In genomic region chr9:121318631-121319393, GRCh38 we compare ENCODE assay signal across 19 cellular contexts. TPM values are rescaled to one million over a fixed set of nuclear protein-coding genes. Genes with fewer than 3 reads are reported as not detected.
DNase-seq lines count a peak whose midpoint lies in the region; TF ChIP-seq lines count a peak whose summit lies in the region.
"Had no signal": no experiment of that assay in that cellular context is flagged by ENCODE, and none has a peak within 500 bp of the region (broad histone marks: within the 10 kb centered on the region; RNA-seq: fewer than 3 reads in every experiment).

No MANE protein-coding gene starts in this region.

- no peak overlapping the region for H3K27ac ChIP-seq in HEK293 (ENCODE audit: extremely low read depth, low read depth, low read length)
- peak overlapping the region; percentile 86 for H3K27ac ChIP-seq in subcutaneous abdominal adipose tissue (ENCODE audit: low read depth, low read length)

- H3K4me3 Mint-ChIP-seq in dendritic cell treated with granulocyte-macrophage colony-stimulating factor and Interleukin-4, amounts not matched to agents 40 ng/mL and 50 ng/mL, for 4 days: no peak overlapping the region
- H3K4me3 Mint-ChIP-seq in neural crest cell: no peak overlapping the region
- H3K4me3 Mint-ChIP-seq: activated naive CD4-positive, alpha-beta T cell treated with anti-CD3 and anti-CD28 coated beads, Interleukin-2, amount 10 ng/mL, durations not matched to agents 7 days and 5 days; nephron had no signal

- no peaks in the 10 kb centered on the region for H3K9me3 Mint-ChIP-seq in dendritic cell treated with granulocyte-macrophage colony-stimulating factor and Interleukin-4, amounts not matched to agents 40 ng/mL and 50 ng/mL, for 4 days
- H3K9me3 Mint-ChIP-seq in neural crest cell: peaks cover 3% of the 10 kb centered on the region
- H3K9me3 Mint-ChIP-seq: activated naive CD4-positive, alpha-beta T cell treated with anti-CD3 and anti-CD28 coated beads, Interleukin-2, amount 10 ng/mL, durations not matched to agents 7 days and 5 days; nephron had no signal

- POLR2A ChIA-PET in HEK293 (lab: Yijun Ruan, JAX): interaction anchor here (0.7 kb wide), 1 partner anchor 180 kb away, joined by 4 read pairs; no protein-coding TSS in a partner anchor

- H3K9ac ChIP-seq in subcutaneous abdominal adipose tissue (ENCODE audit: low read length in 5 of 5): peak overlapping the region in 1 of 5 donors; percentile 24

- H3K36me3 ChIP-seq in HEK293 (ENCODE audit: control insufficient read depth in 2 of 2, insufficient read depth in 1 of 2, low read length in 2 of 2) (peaks cover 0 to 29% of the 10 kb centered on the region in 2 experiments; a peak in 1 of 3 replicates), subcutaneous abdominal adipose tissue (ENCODE audit: control insufficient read depth in 5 of 5, insufficient read depth in 5 of 5, low read length in 5 of 5) (peaks cover 22 to 95% (median 81%) of the 10 kb centered on the region in 5 donors)

- no peaks in the 10 kb centered on the region for H3K4me1 ChIP-seq in HEK293 (ENCODE audit: control insufficient read depth, insufficient read depth, low read length)
- peaks cover 12 to 82% (median 67%) of the 10 kb centered on the region in 5 donors for H3K4me1 ChIP-seq in subcutaneous abdominal adipose tissue (ENCODE audit: control insufficient read depth in 5 of 5, insufficient read depth in 5 of 5, low read length in 5 of 5)

- H3K27me3 Mint-ChIP-seq in dendritic cell treated with granulocyte-macrophage colony-stimulating factor and Interleukin-4, amounts not matched to agents 40 ng/mL and 50 ng/mL, for 4 days: no peaks in the 10 kb centered on the region
- H3K27me3 Mint-ChIP-seq in neural crest cell (ENCODE audit: low read depth): no peaks in the 10 kb centered on the region
- H3K27me3 Mint-ChIP-seq: activated naive CD4-positive, alpha-beta T cell treated with anti-CD3 and anti-CD28 coated beads, Interleukin-2, amount 10 ng/mL, durations not matched to agents 7 days and 5 days had no signal

- H3K36me3 Mint-ChIP-seq in dendritic cell treated with granulocyte-macrophage colony-stimulating factor and Interleukin-4, amounts not matched to agents 40 ng/mL and 50 ng/mL, for 4 days (ENCODE audit: low read depth): peaks cover 96% of the 10 kb centered on the region
- peaks cover 6% of the 10 kb centered on the region for H3K36me3 Mint-ChIP-seq in neural crest cell (ENCODE audit: low read depth)

- no peak for TF ChIP-seq CTCF in HEK293 (tag by site-specific recombination; IDR thresholded peaks at IDR 0.05)
- TF ChIP-seq CTCF in neural crest cell (conservative IDR thresholded peaks at IDR 0.05): no peak

- DNase-seq in neural crest cell (ENCODE audit: low read depth, low spot score): no peak
- DNase-seq in NCI-H2029 treated with DMSO at 0.1 percent for 48 hours (lab: John Stamatoyannopoulos, UW): no peak
- DNase-seq in OCI-M2 (lab: John Stamatoyannopoulos, UW; ENCODE audit: unreplicated experiment): no peak
- no peak for DNase-seq in stimulated activated CD4-positive, alpha-beta T cell treated with anti-CD3 and anti-CD28 coated beads, Interleukin-2, amount 100 ng/mL, for 48 hours
- no peak for DNase-seq in NCI-H510A (lab: John Stamatoyannopoulos, UW)
- DNase-seq: activated CD4-positive, CD25-positive, alpha-beta regulatory T cell treated with anti-CD3 and anti-CD28 coated beads, Interleukin-2, amount 50 U/mL, for 72 hours; activated CD8-positive, alpha-beta memory T cell treated with anti-CD3 and anti-CD28 coated beads, Interleukin-2, amount 50 U/mL, for 48 hours; activated naive CD4-positive, alpha-beta T cell treated with anti-CD3 and anti-CD28 coated beads, Interleukin-2, amount 10 ng/mL, durations not matched to agents 7 days and 5 days; effector memory CD4-positive, alpha-beta T cell; GDM1; KBM-7; left lung; NCI-H1105 treated with DMSO at 0.1 percent for 48 hours; NK-92 treated with Interleukin-12 subunit alpha and Interleukin-12 subunit beta, amount 100 ng/mL, for 24 hours; T-helper 9 cell had no signal

- H3K27me3 ChIP-seq in subcutaneous abdominal adipose tissue (ENCODE audit: control insufficient read depth in 5 of 5, insufficient read depth in 4 of 5, low read length in 5 of 5): no peaks in the 10 kb centered on the region
- H3K27me3 ChIP-seq: left lung had no signal

- H3K9me3 ChIP-seq in HEK293 (ENCODE audit: control insufficient read depth, insufficient read depth, low read depth, low read length) (no peaks in the 10 kb centered on the region), subcutaneous abdominal adipose tissue (ENCODE audit: control insufficient read depth in 5 of 5, low read length in 5 of 5) (no peaks in the 10 kb centered on the region)
- H3K9me3 ChIP-seq: left lung had no signal

- CTCF ChIA-PET in HEK293 (lab: Yijun Ruan, JAX): interaction anchor here (0.5 to 7.5 kb wide), 48 partner anchors 9 to 570 kb away, joined by 3 to 236 read pairs (median 8); partner anchors contain the start of genes GSN and RAB14

- H3K4me3 ChIP-seq in HEK293 (ENCODE audit: low read depth, low read length): no peak overlapping the region
- no peak overlapping the region for H3K4me3 ChIP-seq in subcutaneous abdominal adipose tissue (ENCODE audit: low read depth in 1 of 5, low read length in 5 of 5)
- H3K4me3 ChIP-seq: left lung had no signal

- peak overlapping the region; percentile 39 for H3K27ac Mint-ChIP-seq in dendritic cell treated with granulocyte-macrophage colony-stimulating factor and Interleukin-4, amounts not matched to agents 40 ng/mL and 50 ng/mL, for 4 days
- peak overlapping the region; percentile 81 for H3K27ac Mint-ChIP-seq in neural crest cell (ENCODE audit: unreplicated experiment)
- H3K27ac Mint-ChIP-seq: activated naive CD4-positive, alpha-beta T cell treated with anti-CD3 and anti-CD28 coated beads, Interleukin-2, amount 10 ng/mL, durations not matched to agents 7 days and 5 days had no signal

- intact Hi-C loops in dendritic cell treated with granulocyte-macrophage colony-stimulating factor and Interleukin-4, amounts not matched to agents 40 ng/mL and 50 ng/mL, for 4 days (cut with micrococcal nuclease): no loop called here

- H3K4me1 Mint-ChIP-seq in dendritic cell treated with granulocyte-macrophage colony-stimulating factor and Interleukin-4, amounts not matched to agents 40 ng/mL and 50 ng/mL, for 4 days (ENCODE audit: low read depth): peaks cover 29% of the 10 kb centered on the region
- no peaks in the 10 kb centered on the region for H3K4me1 Mint-ChIP-seq in neural crest cell

TF ChIP-seq in HEK293, 187 proteins besides CTCF, POLR2A, EP300 and RAD21:
- TF ChIP-seq, protein P1, sequence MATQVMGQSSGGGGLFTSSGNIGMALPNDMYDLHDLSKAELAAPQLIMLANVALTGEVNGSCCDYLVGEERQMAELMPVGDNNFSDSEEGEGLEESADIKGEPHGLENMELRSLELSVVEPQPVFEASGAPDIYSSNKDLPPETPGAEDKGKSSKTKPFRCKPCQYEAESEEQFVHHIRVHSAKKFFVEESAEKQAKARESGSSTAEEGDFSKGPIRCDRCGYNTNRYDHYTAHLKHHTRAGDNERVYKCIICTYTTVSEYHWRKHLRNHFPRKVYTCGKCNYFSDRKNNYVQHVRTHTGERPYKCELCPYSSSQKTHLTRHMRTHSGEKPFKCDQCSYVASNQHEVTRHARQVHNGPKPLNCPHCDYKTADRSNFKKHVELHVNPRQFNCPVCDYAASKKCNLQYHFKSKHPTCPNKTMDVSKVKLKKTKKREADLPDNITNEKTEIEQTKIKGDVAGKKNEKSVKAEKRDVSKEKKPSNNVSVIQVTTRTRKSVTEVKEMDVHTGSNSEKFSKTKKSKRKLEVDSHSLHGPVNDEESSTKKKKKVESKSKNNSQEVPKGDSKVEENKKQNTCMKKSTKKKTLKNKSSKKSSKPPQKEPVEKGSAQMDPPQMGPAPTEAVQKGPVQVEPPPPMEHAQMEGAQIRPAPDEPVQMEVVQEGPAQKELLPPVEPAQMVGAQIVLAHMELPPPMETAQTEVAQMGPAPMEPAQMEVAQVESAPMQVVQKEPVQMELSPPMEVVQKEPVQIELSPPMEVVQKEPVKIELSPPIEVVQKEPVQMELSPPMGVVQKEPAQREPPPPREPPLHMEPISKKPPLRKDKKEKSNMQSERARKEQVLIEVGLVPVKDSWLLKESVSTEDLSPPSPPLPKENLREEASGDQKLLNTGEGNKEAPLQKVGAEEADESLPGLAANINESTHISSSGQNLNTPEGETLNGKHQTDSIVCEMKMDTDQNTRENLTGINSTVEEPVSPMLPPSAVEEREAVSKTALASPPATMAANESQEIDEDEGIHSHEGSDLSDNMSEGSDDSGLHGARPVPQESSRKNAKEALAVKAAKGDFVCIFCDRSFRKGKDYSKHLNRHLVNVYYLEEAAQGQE (tag by site-specific recombination; IDR thresholded peaks at IDR 0.05): peak; percentile 42; the same call in 1 of the 2 replicates
- TF ChIP-seq KLF7 (tag by site-specific recombination; IDR thresholded peaks at IDR 0.05; ENCODE audit: borderline replicate concordance) (no peak), ZNF621 (tag by site-specific recombination; IDR thresholded peaks at IDR 0.05) (no peak)

RNA-seq across cellular contexts. Expression of gene GSN, which starts 50.9 kb away (rescaled TPM):
- 77.2 and 84.7 TPM in 2 replicates for total RNA-seq in neural crest cell

RNA-seq across cellular contexts. Expression of gene STOM, which starts 51.2 kb away (rescaled TPM):
- total RNA-seq in neural crest cell: 8.9 and 9.9 TPM in 2 replicates
